ENCODE assay signal across 2 cellular contexts in genomic region chr3:31389939-31390338, GRCh38.
TF ChIP-seq lines count a peak whose summit lies in the region.

No MANE protein-coding gene starts in this region.

TF ChIP-seq in GM23338, 12 proteins besides CTCF, POLR2A, EP300 and RAD21:
- no peak for TF ChIP-seq ZNF462 (CRISPR knock-in tag; IDR thresholded peaks at IDR 0.05)
- TF ChIP-seq ZNF114 (CRISPR knock-in tag; IDR thresholded peaks at IDR 0.05), result no peak
- no peak for TF ChIP-seq STAT1 (IDR thresholded peaks at IDR 0.05; ENCODE audit: unreplicated experiment)
- TF ChIP-seq ZNF331 (CRISPR knock-in tag; IDR thresholded peaks at IDR 0.05; ENCODE audit: low read depth), result no peak
- TF ChIP-seq NANOG (IDR thresholded peaks at IDR 0.05; ENCODE audit: borderline replicate concordance), result no peak
- TF ChIP-seq POLR2AphosphoS5 (IDR thresholded peaks at IDR 0.05; ENCODE audit: low read depth), result no peak
- TF ChIP-seq ETS1 (IDR thresholded peaks at IDR 0.05), result no peak
- no peak for TF ChIP-seq EZH2phosphoT487 (IDR thresholded peaks at IDR 0.05; ENCODE audit: unreplicated experiment)
- no peak for TF ChIP-seq EZH2 (IDR thresholded peaks at IDR 0.05; ENCODE audit: low read depth, unreplicated experiment)
- TF ChIP-seq JUNB (IDR thresholded peaks at IDR 0.05; ENCODE audit: unreplicated experiment), result no peak
- no peak for TF ChIP-seq REST (IDR thresholded peaks at IDR 0.05; ENCODE audit: unreplicated experiment)
- TF ChIP-seq CREB1 (CRISPR knock-in tag; IDR thresholded peaks at IDR 0.05; ENCODE audit: low read depth), result no peak

TF ChIP-seq in GM12878, 131 proteins besides CTCF, POLR2A, EP300 and RAD21 (continued from another document):
- TF ChIP-seq MYB (IDR thresholded peaks at IDR 0.05; ENCODE audit: borderline replicate concordance, low read depth, low read length) (no peak), IKZF2 (IDR thresholded peaks at IDR 0.05) (no peak), SREBF1 (IDR thresholded peaks at IDR 0.05; ENCODE audit: low read length) (no peak), HCFC1 (IDR thresholded peaks at IDR 0.05; ENCODE audit: low read length) (no peak), NKRF (conservative IDR thresholded peaks at IDR 0.05) (no peak), ASH2L (IDR thresholded peaks at IDR 0.05; ENCODE audit: borderline replicate concordance, low read depth) (no peak), STAT1 (conservative IDR thresholded peaks at IDR 0.05) (no peak), EZH2 (IDR thresholded peaks at IDR 0.05; ENCODE audit: borderline replicate concordance, control insufficient read depth, low read depth, low read length) (no peak), DPF2 (IDR thresholded peaks at IDR 0.05) (no peak), NR2C1 (IDR thresholded peaks at IDR 0.05) (no peak), SIN3A (IDR thresholded peaks at IDR 0.05; ENCODE audit: low read depth, low read length) (no peak), EGR1 (IDR thresholded peaks at IDR 0.05; ENCODE audit: borderline replicate concordance in 1 of 2, low read depth in 2 of 2, low read length in 2 of 2) (no peak), E2F4 (IDR thresholded peaks at IDR 0.05; ENCODE audit: low read depth, low read length) (no peak)
